Comparison of ENCODE assay signal across 18 cellular contexts in genomic region chr22:42813501-42813900, GRCh38. TPM values are rescaled to one million over a fixed set of nuclear protein-coding genes. Genes with fewer than 3 reads are reported as not detected.
DNase-seq lines count a peak whose midpoint lies in the region; ATAC-seq, FAIRE-seq and TF ChIP-seq lines count a peak whose summit lies in the region.
"Had no signal": no experiment of that assay in that cellular context is flagged by ENCODE, and none has a peak within 500 bp of the region (broad histone marks: within the 10 kb centered on the region; RNA-seq: fewer than 3 reads in every experiment).

No MANE protein-coding gene starts in this region.

- H3K27ac ChIP-seq in left ventricle myocardium inferior (replicated peaks) (no peak overlapping the region), mesenchymal stem cell (ENCODE audit: low read length, poor library complexity, severe bottlenecking) (no peak overlapping the region), thyroid gland (peak overlapping the region; percentile 60 to 90 (median 71)), small intestine (ENCODE audit: low read depth in 1 of 2, low read length in 1 of 2) (no peak overlapping the region)
- H3K27ac ChIP-seq: BLaER1, HL-60, SJCRH30 had no signal

- TF ChIP-seq POLR2A in thyroid gland (IDR thresholded peaks at IDR 0.05): no peak

- no peak overlapping the region for H2BK120ac ChIP-seq in mesenchymal stem cell (ENCODE audit: low read depth, low read length)

- H3K27ac Mint-ChIP-seq in T-helper 17 cell: peak overlapping the region; percentile 60
- H3K27ac Mint-ChIP-seq: IgD-negative memory B cell had no signal

- no peak overlapping the region for H4K91ac ChIP-seq in mesenchymal stem cell (ENCODE audit: low read length)

- no peak overlapping the region for H3K18ac ChIP-seq in mesenchymal stem cell (ENCODE audit: low read depth in 1 of 2, low read length in 2 of 2)

- TF ChIP-seq CTCF in left ventricle myocardium inferior (IDR thresholded peaks at IDR 0.05; ENCODE audit: borderline replicate concordance) (no peak), thyroid gland (IDR thresholded peaks at IDR 0.05) (no peak)

- H2BK12ac ChIP-seq in mesenchymal stem cell (ENCODE audit: low read length in 2 of 2): no peak overlapping the region

- H3K4me2 ChIP-seq in mesenchymal stem cell (ENCODE audit: low read length, poor library complexity, severe bottlenecking): no peak overlapping the region

- 87% methylated on average over 7 of the region's 7 CpGs for WGBS in mesenchymal stem cell
- WGBS in thyroid gland, 2 donors: 39 to 44% methylated on average over 5 to 7 of the region's 7 CpGs
- WGBS in small intestine, 3 donors: 85 to 87% (median 87%) methylated on average over 7 of the region's 7 CpGs

- no peak for DNase-seq in Right ventricle myocardium superior
- DNase-seq in left ventricle myocardium inferior: no peak
- no peak for DNase-seq in T-helper 17 cell
- DNase-seq in mesenchymal stem cell: no peak
- DNase-seq in thyroid gland: peak; percentile 61 to 64
- DNase-seq in GM19240 (ENCODE audit: insufficient read length, low spot score): no peak
- no peak for DNase-seq in small intestine
- DNase-seq in posterior vena cava (ENCODE audit: low spot score): no peak
- DNase-seq: CD8-positive, alpha-beta memory T cell; NCI-H1417 treated with DMSO at 0.1 percent for 48 hours; RPMI8226; SJCRH30 had no signal

- H2AK5ac ChIP-seq in mesenchymal stem cell (ENCODE audit: low read length, severe bottlenecking): no peak overlapping the region

- H3K27me3 ChIP-seq in left ventricle myocardium inferior (ENCODE audit: low read depth): no peaks in the 10 kb centered on the region
- no peaks in the 10 kb centered on the region for H3K27me3 ChIP-seq in mesenchymal stem cell (ENCODE audit: control insufficient read depth in 1 of 2, insufficient read depth in 1 of 2, low read length in 2 of 2)
- no peaks in the 10 kb centered on the region for H3K27me3 ChIP-seq in thyroid gland
- H3K27me3 ChIP-seq in small intestine (ENCODE audit: control insufficient read depth in 2 of 2, insufficient read depth in 2 of 2, low read length in 2 of 2): no peaks in the 10 kb centered on the region
- H3K27me3 ChIP-seq: BLaER1, SJCRH30 had no signal

- no peak overlapping the region for H2BK5ac ChIP-seq in mesenchymal stem cell (ENCODE audit: low read depth, low read length, poor library complexity, severe bottlenecking)

- peaks cover 15% of the 10 kb centered on the region for H3K36me3 Mint-ChIP-seq in T-helper 17 cell (ENCODE audit: low read depth)

- H3K4me1 Mint-ChIP-seq in T-helper 17 cell: peaks cover 2% of the 10 kb centered on the region
- H3K4me1 Mint-ChIP-seq: CD8-positive, alpha-beta memory T cell; IgD-negative memory B cell had no signal

- intact Hi-C loops in Right ventricle myocardium superior (cut with DNase I) (no loop called here), left ventricle myocardium inferior (cut with micrococcal nuclease) (loop anchor here (10.0 kb wide), 1 partner anchor 149 kb away; no protein-coding TSS in a partner anchor), thyroid gland (cut with DNase I) (no loop called here), posterior vena cava (cut with DNase I) (no loop called here)

- no peaks in the 10 kb centered on the region for H3K27me3 Mint-ChIP-seq in T-helper 17 cell
- H3K27me3 Mint-ChIP-seq: CD8-positive, alpha-beta memory T cell; IgD-negative memory B cell had no signal

- H4K8ac ChIP-seq in mesenchymal stem cell (ENCODE audit: low read length): no peak overlapping the region

- no peak overlapping the region for H2AFZ ChIP-seq in mesenchymal stem cell (ENCODE audit: low read depth, low read length)

- H3K4me3 ChIP-seq in left ventricle myocardium inferior (no peak overlapping the region), mesenchymal stem cell (ENCODE audit: insufficient read depth in 1 of 2, low read depth in 1 of 2, low read length in 2 of 2) (no peak overlapping the region), thyroid gland (replicated peaks in 1 of 3) (no peak overlapping the region), small intestine (ENCODE audit: low read depth in 1 of 2, low read length in 2 of 2) (no peak overlapping the region)
- H3K4me3 ChIP-seq: BLaER1, SJCRH30 had no signal

- H3K4me1 ChIP-seq in left ventricle myocardium inferior: peaks cover 17% of the 10 kb centered on the region
- no peaks in the 10 kb centered on the region for H3K4me1 ChIP-seq in mesenchymal stem cell (ENCODE audit: control insufficient read depth, insufficient read depth, low read depth, low read length)
- peaks cover 42 to 49% of the 10 kb centered on the region in 2 donors for H3K4me1 ChIP-seq in thyroid gland
- H3K4me1 ChIP-seq in small intestine (ENCODE audit: control insufficient read depth in 2 of 2, insufficient read depth in 1 of 2, low read depth in 1 of 2, low read length in 1 of 2): peaks cover 1 to 2% of the 10 kb centered on the region in 2 donors

- no peak overlapping the region for H3K14ac ChIP-seq in mesenchymal stem cell (ENCODE audit: low read length in 2 of 2)

- no peak overlapping the region for H3K23ac ChIP-seq in mesenchymal stem cell (ENCODE audit: low read length in 2 of 2)

- ATAC-seq in Right ventricle myocardium superior (ENCODE audit: poor library complexity) (peak; percentile 12), T-helper 17 cell (no peak)

- FAIRE-seq in small intestine (lab: Jason Lieb, UNC): no peak
- FAIRE-seq: G401.6, H1, HTR-8/SVneo had no signal

- H3K4me3 Mint-ChIP-seq in T-helper 17 cell: no peak overlapping the region
- H3K4me3 Mint-ChIP-seq: CD8-positive, alpha-beta memory T cell had no signal

- peak overlapping the region; percentile 17 for H3K9ac ChIP-seq in mesenchymal stem cell (ENCODE audit: low read length)
- H3K9ac ChIP-seq: BLaER1 had no signal

- H2BK15ac ChIP-seq in mesenchymal stem cell (ENCODE audit: low read depth, poor library complexity, severe bottlenecking): no peak overlapping the region

- peaks cover 15% of the 10 kb centered on the region for H3K79me1 ChIP-seq in mesenchymal stem cell (replicated peaks; ENCODE audit: low read length, poor library complexity, severe bottlenecking)

- no peak overlapping the region for H3K4ac ChIP-seq in mesenchymal stem cell (ENCODE audit: low read depth in 1 of 2, low read length in 2 of 2)

- H3K36me3 ChIP-seq in left ventricle myocardium inferior (peaks cover 75% of the 10 kb centered on the region), mesenchymal stem cell (ENCODE audit: control insufficient read depth in 1 of 2, insufficient read depth in 2 of 2, low read depth in 1 of 2, low read length in 2 of 2) (peaks cover 33 to 84% of the 10 kb centered on the region in 2 experiments), thyroid gland (peaks cover 12 to 14% of the 10 kb centered on the region in 2 donors), small intestine (ENCODE audit: control insufficient read depth in 2 of 2, insufficient read depth in 2 of 2, low read length in 2 of 2) (peaks cover 21 to 22% of the 10 kb centered on the region in 2 donors)

- no peaks in the 10 kb centered on the region for H3K9me3 ChIP-seq in left ventricle myocardium inferior (replicated peaks)
- H3K9me3 ChIP-seq in T-helper 17 cell (ENCODE audit: control insufficient read depth, low read length, poor library complexity, severe bottlenecking): no peaks in the 10 kb centered on the region
- no peaks in the 10 kb centered on the region for H3K9me3 ChIP-seq in mesenchymal stem cell (ENCODE audit: control insufficient read depth, low read length)
- no peaks in the 10 kb centered on the region for H3K9me3 ChIP-seq in thyroid gland
- no peaks in the 10 kb centered on the region for H3K9me3 ChIP-seq in small intestine (ENCODE audit: control insufficient read depth, low read depth)
- H3K9me3 ChIP-seq: BLaER1, SJCRH30 had no signal

RNA-seq across cellular contexts. Expression of gene ARFGAP3, which starts 43.6 kb away (rescaled TPM):
- 22.4 TPM for total RNA-seq in Right ventricle myocardium superior
- 26.9 TPM for total RNA-seq in left ventricle myocardium inferior
- total RNA-seq in T-helper 17 cell: 10 to 100 TPM; 32.1 to 39.7 TPM
- 46.3 TPM for polyA plus RNA-seq in mesenchymal stem cell (2013, experiment 1 of 2)
- 48.0 TPM for polyA plus RNA-seq in mesenchymal stem cell (2013, experiment 2 of 2)
- total RNA-seq in thyroid gland: 100 to 1,000 TPM in 2 of 4 donors, 10 to 100 TPM in 2; 82.3 to 106 (median 94.2) TPM
- polyA plus RNA-seq in small intestine: 10 to 100 TPM; 29.1 to 59.2 (median 47.0) TPM
- total RNA-seq in posterior vena cava: 10 to 100 TPM; 36.9 to 53.0 TPM

Comparison
In these comparisons a context has a peak if more than half of its experiments do, and no peak if none do; other contexts are left out.
1. DNase-seq: peak in thyroid gland (2 of 2); none in Right ventricle myocardium superior (single experiment), left ventricle myocardium inferior (single experiment), T-helper 17 cell (0 of 3), mesenchymal stem cell (single experiment), GM19240 (single experiment), small intestine (single experiment) and posterior vena cava (single experiment).
2. H3K27ac ChIP-seq: peak in thyroid gland (3 of 3); none in left ventricle myocardium inferior (single experiment), mesenchymal stem cell (single experiment) and small intestine (0 of 2).